In the genomic region with DNA sequence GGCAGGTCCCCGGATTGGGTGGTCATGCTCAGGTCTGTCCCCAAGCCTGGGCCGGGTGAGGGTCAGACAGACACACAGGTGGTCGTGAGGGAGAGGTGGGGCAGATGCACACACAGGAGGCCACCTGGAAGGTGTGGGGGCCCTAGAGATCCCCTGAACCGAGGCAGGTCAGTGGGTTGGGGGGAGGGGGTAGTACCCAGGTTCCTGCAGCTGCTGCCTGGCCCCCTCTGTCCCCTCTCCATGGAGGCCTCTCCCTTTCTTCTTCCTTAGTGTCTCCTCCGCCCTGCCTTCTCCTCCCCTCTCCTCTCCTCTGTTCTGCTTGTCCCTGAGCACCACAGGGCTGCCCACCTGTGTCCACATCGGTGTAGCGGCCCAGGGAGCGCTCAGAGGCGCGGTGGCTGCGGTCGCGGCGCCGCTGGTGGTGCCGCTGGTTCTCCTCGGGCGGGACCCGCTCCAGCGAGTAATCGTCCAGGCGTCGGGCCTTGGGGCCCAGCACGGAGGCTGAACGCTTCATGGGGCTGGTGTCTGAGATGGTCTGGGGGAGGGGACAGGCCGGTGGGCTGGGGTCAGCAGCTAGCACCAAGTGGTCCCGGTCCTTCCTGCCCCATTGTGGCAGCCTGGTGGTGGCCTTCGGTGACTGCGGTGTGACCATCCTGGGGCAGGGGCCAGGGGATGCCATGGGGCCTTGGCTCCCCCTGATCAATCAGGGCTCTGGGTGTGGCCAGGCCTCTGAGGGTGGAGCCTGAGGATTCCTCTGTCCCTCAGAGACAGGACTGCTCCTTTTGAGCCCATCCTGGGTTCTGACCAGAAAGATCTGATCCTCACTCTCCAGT, we compare ENCODE assay signal across 11 cellular contexts. TPM values are rescaled to one million over a fixed set of nuclear protein-coding genes. Genes with fewer than 3 reads are reported as not detected.
DNase-seq lines count a peak whose midpoint lies in the region; ATAC-seq and TF ChIP-seq lines count a peak whose summit lies in the region.
"Had no signal": no experiment of that assay in that cellular context is flagged by ENCODE, and none has a peak within 500 bp of the region (broad histone marks: within the 10 kb centered on the region; RNA-seq: fewer than 3 reads in every experiment).

No MANE protein-coding gene starts in this region.

- no peaks in the 10 kb centered on the region for H3F3A ChIP-seq in MM.1S (ENCODE audit: insufficient read depth, low read length)

- peaks cover 0 to 2% (median 0%) of the 10 kb centered on the region in 3 donors for H3K36me3 Mint-ChIP-seq in CD8-positive, alpha-beta memory T cell
- H3K36me3 Mint-ChIP-seq in activated T-helper 17 cell treated with anti-CD3 and anti-CD28 coated beads, Interleukin-2, amount 50 U/mL, for 72 hours (ENCODE audit: low read depth) = no peaks in the 10 kb centered on the region
- no peaks in the 10 kb centered on the region for H3K36me3 Mint-ChIP-seq in natural killer cell

- H3K27me3 ChIP-seq in CD8-positive, alpha-beta memory T cell (ENCODE audit: insufficient read depth, low read length, poor library complexity, severe bottlenecking) = no peaks in the 10 kb centered on the region
- H3K27me3 ChIP-seq in MM.1S (replicated peaks; ENCODE audit: insufficient read depth, low read length) = peaks cover 81% of the 10 kb centered on the region

- H3K4me3 Mint-ChIP-seq in CD8-positive, alpha-beta memory T cell = peak overlapping the region; percentile 52 to 74 (median 62)
- H3K4me3 Mint-ChIP-seq in activated T-helper 17 cell treated with anti-CD3 and anti-CD28 coated beads, Interleukin-2, amount 50 U/mL, for 72 hours = peak overlapping the region; percentile 86
- H3K4me3 Mint-ChIP-seq in natural killer cell = peak overlapping the region; percentile 69

- POLR2A ChIA-PET in CD8-positive, alpha-beta memory T cell (lab: Charles Lee) = interaction anchor here (0.6 to 1.1 kb wide), 2 partner anchors 27 to 56 kb away, joined by 3 read pairs; no protein-coding TSS in a partner anchor

- no peak overlapping the region for H3K27ac ChIP-seq in CD8-positive, alpha-beta memory T cell (ENCODE audit: low read depth, low read length)
- no peak overlapping the region for H3K27ac ChIP-seq in MM.1S (ENCODE audit: low read length)

- H3K27me3 Mint-ChIP-seq in CD8-positive, alpha-beta memory T cell = no peaks in the 10 kb centered on the region
- H3K27me3 Mint-ChIP-seq in activated T-helper 17 cell treated with anti-CD3 and anti-CD28 coated beads, Interleukin-2, amount 50 U/mL, for 72 hours = no peaks in the 10 kb centered on the region
- H3K27me3 Mint-ChIP-seq in natural killer cell (ENCODE audit: low read depth in 2 of 2) = no peaks in the 10 kb centered on the region

- peak; percentile 26 for TF ChIP-seq POLR2A in GM18526 (IDR thresholded peaks at IDR 0.05; ENCODE audit: extremely low read depth, insufficient read length)

- intact Hi-C loops in natural killer cell (cut with micrococcal nuclease) (no loop called here), left colon (cut with DNase I, micrococcal nuclease) (no loop called here)

- no peaks in the 10 kb centered on the region for H3K36me3 ChIP-seq in CD8-positive, alpha-beta memory T cell (ENCODE audit: insufficient read depth, low read length)
- H3K36me3 ChIP-seq in MM.1S (replicated peaks; ENCODE audit: insufficient read depth, low read length) = no peaks in the 10 kb centered on the region

- CTCF ChIA-PET in CD8-positive, alpha-beta memory T cell (lab: Charles Lee) = interaction anchor here (1.3 kb wide), 1 partner anchor 54 kb away, joined by 3 read pairs; no protein-coding TSS in a partner anchor

- no peaks in the 10 kb centered on the region for H3K4me1 ChIP-seq in CD8-positive, alpha-beta memory T cell (ENCODE audit: insufficient read depth, low read length)
- H3K4me1 ChIP-seq in MM.1S (ENCODE audit: low read length) = no peaks in the 10 kb centered on the region

- H3K27ac Mint-ChIP-seq in CD8-positive, alpha-beta memory T cell = peak overlapping the region in 3 of 8 donors; percentile 55 to 68 (median 60)
- H3K27ac Mint-ChIP-seq in activated T-helper 17 cell treated with anti-CD3 and anti-CD28 coated beads, Interleukin-2, amount 50 U/mL, for 72 hours = no peak overlapping the region
- peak overlapping the region; percentile 90 to 93 for H3K27ac Mint-ChIP-seq in natural killer cell

- no peak overlapping the region for H2AFZ ChIP-seq in MM.1S (ENCODE audit: low read length)

- H3K79me2 ChIP-seq in MM.1S (ENCODE audit: low read length) = no peaks in the 10 kb centered on the region

- no peaks in the 10 kb centered on the region for H3K9me3 ChIP-seq in CD8-positive, alpha-beta memory T cell (ENCODE audit: low read length)
- no peaks in the 10 kb centered on the region for H3K9me3 ChIP-seq in MM.1S (replicated peaks; ENCODE audit: insufficient read depth, low read length)

- no peaks in the 10 kb centered on the region for H3K9me2 ChIP-seq in MM.1S (replicated peaks; ENCODE audit: insufficient read depth, low read length)

- TF ChIP-seq CTCF in natural killer cell (IDR thresholded peaks at IDR 0.05) (no peak), MM.1S (IDR thresholded peaks at IDR 0.05; ENCODE audit: low read length) (no peak)

- H3K4me2 ChIP-seq in MM.1S (ENCODE audit: low read depth, low read length) = no peak overlapping the region; the same call in 1 of the 2 replicates

- no peak for DNase-seq in CD8-positive, alpha-beta memory T cell
- DNase-seq in natural killer cell (no peak), SIG-M5 (lab: John Stamatoyannopoulos, UW) (no peak), MM.1S (no peak), left colon (no peak)
- no peak for DNase-seq in stimulated activated CD4-positive, alpha-beta T cell treated with anti-CD3 and anti-CD28 coated beads, Interleukin-4, amount 100 ng/mL, for 24 hours
- DNase-seq: activated CD4-positive, alpha-beta T cell treated with anti-CD3 and anti-CD28 coated beads, Interleukin-2, amount 50 U/mL, for 4 hours; DND-41; NCI-H2171 had no signal

- peaks cover 15 to 30% (median 18%) of the 10 kb centered on the region in 3 donors for H3K4me1 Mint-ChIP-seq in CD8-positive, alpha-beta memory T cell
- peaks cover 21% of the 10 kb centered on the region for H3K4me1 Mint-ChIP-seq in activated T-helper 17 cell treated with anti-CD3 and anti-CD28 coated beads, Interleukin-2, amount 50 U/mL, for 72 hours
- H3K4me1 Mint-ChIP-seq in natural killer cell = peaks cover 17 to 33% of the 10 kb centered on the region in 2 donors

- no peak overlapping the region for H3K4me3 ChIP-seq in CD8-positive, alpha-beta memory T cell (ENCODE audit: low read length)
- H3K4me3 ChIP-seq in MM.1S (ENCODE audit: low read length) = no peak overlapping the region

- H3K9me3 Mint-ChIP-seq in CD8-positive, alpha-beta memory T cell = no peaks in the 10 kb centered on the region
- no peaks in the 10 kb centered on the region for H3K9me3 Mint-ChIP-seq in activated T-helper 17 cell treated with anti-CD3 and anti-CD28 coated beads, Interleukin-2, amount 50 U/mL, for 72 hours
- H3K9me3 Mint-ChIP-seq in natural killer cell = no peaks in the 10 kb centered on the region

- ATAC-seq in activated T-helper 17 cell treated with anti-CD3 and anti-CD28 coated beads, Interleukin-2, amount 50 U/mL, for 72 hours (replicated peaks) = no peak
- ATAC-seq in natural killer cell = no peak
- ATAC-seq in left colon = no peak

- H3K9ac ChIP-seq in MM.1S (ENCODE audit: low read length) = no peak overlapping the region

- H4K20me1 ChIP-seq in MM.1S (ENCODE audit: insufficient read depth, low read length) = peaks cover 3% of the 10 kb centered on the region; the same call in 1 of the 2 replicates

RNA-seq across cellular contexts. Expression of gene IER2, which starts 59.0 kb away (rescaled TPM):
- total RNA-seq in CD8-positive, alpha-beta memory T cell = 100 to 1,000 TPM; 102 to 111 TPM
- polyA plus RNA-seq in CD8-positive, alpha-beta memory T cell = 277 TPM
- total RNA-seq in activated T-helper 17 cell treated with anti-CD3 and anti-CD28 coated beads, Interleukin-2, amount 50 U/mL, for 72 hours = 100 to 1,000 TPM in 1 of 2 donors, 10 to 100 TPM in 1; 85.9 to 140 TPM
- 1,000 to 10,000 TPM in 1 of 3 donors, 100 to 1,000 TPM in 2; 668 to 1,112 (median 949) TPM for total RNA-seq in natural killer cell
- 100 to 1,000 TPM; 116 to 155 TPM for total RNA-seq in left colon

RNA-seq across cellular contexts. Expression of gene STX10, which starts 59.0 kb away (rescaled TPM):
- 10 to 100 TPM; 60.9 to 63.7 TPM for total RNA-seq in CD8-positive, alpha-beta memory T cell
- 58.7 TPM for polyA plus RNA-seq in CD8-positive, alpha-beta memory T cell
- 10 to 100 TPM; 76.4 to 91.3 TPM for total RNA-seq in activated T-helper 17 cell treated with anti-CD3 and anti-CD28 coated beads, Interleukin-2, amount 50 U/mL, for 72 hours
- total RNA-seq in natural killer cell (10 to 100 TPM; 39.2 to 46.9 (median 42.0) TPM), left colon (10 to 100 TPM; 48.0 to 66.0 TPM)

Comparison
In these comparisons a context has a peak if more than half of its experiments do, and no peak if none do; other contexts are left out.
1. RNA of gene IER2, which starts 59.0 kb away (total RNA-seq): 668 to 1,112 TPM in natural killer cell; 116 to 155 TPM in left colon, 85.9 to 140 TPM in activated T-helper 17 cell treated with anti-CD3 and anti-CD28 coated beads, Interleukin-2, amount 50 U/mL, for 72 hours and 102 to 111 TPM in CD8-positive, alpha-beta memory T cell; every median in the first group is over 4 times any median in the second.
2. Peak in every context shown above with its lines, with median percentiles within 50 percentile points of each other: H3K4me3 Mint-ChIP-seq.